Comparison of ENCODE assay signal across 8 cellular contexts in genomic region chr19:8412783-8413592, GRCh38. TPM values are rescaled to one million over a fixed set of nuclear protein-coding genes. Genes with fewer than 3 reads are reported as not detected.
DNase-seq lines count a peak whose midpoint lies in the region; ATAC-seq and TF ChIP-seq lines count a peak whose summit lies in the region.

Gene MARCHF2, plus strand, starts transcription at chr19:8413305. Its CDS starts 8,536 bp downstream, at chr19:8421841.

- DNase-seq in CD4-positive, CD25-positive, alpha-beta regulatory T cell, result peak; percentile 93 to 97 (median 93)
- DNase-seq in NCI-H748 treated with DMSO at 0.1 percent for 48 hours (lab: John Stamatoyannopoulos, UW) (peak; percentile 38), dermis blood vessel endothelial cell (peak; percentile 99), right lobe of liver (peak; percentile 97 to 99 (median 98))
- peak; percentile 90 to 98 for DNase-seq in activated CD4-positive, alpha-beta T cell treated with anti-CD3 and anti-CD28 coated beads, Interleukin-2, amount 50 U/mL, for 24 hours (ENCODE audit: low read depth in 1 of 2, low spot score in 1 of 2)
- DNase-seq in stimulated activated CD4-positive, alpha-beta T cell treated with anti-CD3 and anti-CD28 coated beads, Interleukin-4, amount 100 ng/mL, for 24 hours, result peak; percentile 95

- peak; percentile 79 for TF ChIP-seq POLR2A in right lobe of liver (IDR thresholded peaks at IDR 0.05)

- peak within 1 kb of the TSS; percentile 56 to 69 (median 64) for H3K27ac Mint-ChIP-seq in CD4-positive, CD25-positive, alpha-beta regulatory T cell

- no peaks in the 10 kb centered on the region for H3K9me3 Mint-ChIP-seq in CD4-positive, CD25-positive, alpha-beta regulatory T cell

- no peaks in the 10 kb centered on the region for H3K36me3 ChIP-seq in CD4-positive, CD25-positive, alpha-beta regulatory T cell (ENCODE audit: control insufficient read depth, insufficient read depth, low read length)
- no peaks in the 10 kb centered on the region for H3K36me3 ChIP-seq in right lobe of liver

- H3K4me3 Mint-ChIP-seq in CD4-positive, CD25-positive, alpha-beta regulatory T cell, result peak within 1 kb of the TSS; percentile 83 to 91 (median 84)

- H3K27me3 ChIP-seq in CD4-positive, CD25-positive, alpha-beta regulatory T cell (ENCODE audit: control insufficient read depth, insufficient read depth, low read length), result no peaks in the 10 kb centered on the region
- no peaks in the 10 kb centered on the region for H3K27me3 ChIP-seq in right lobe of liver

- TF ChIP-seq CTCF in right lobe of liver (IDR thresholded peaks at IDR 0.05), result peak; percentile 54 to 74 (median 73)

- no peaks in the 10 kb centered on the region for H3K36me3 Mint-ChIP-seq in CD4-positive, CD25-positive, alpha-beta regulatory T cell

- intact Hi-C loops in right lobe of liver (cut with DNase I), result no loop called here

- peak within 1 kb of the TSS; percentile 82 for H3K4me3 ChIP-seq in CD4-positive, CD25-positive, alpha-beta regulatory T cell (ENCODE audit: low read depth, low read length)
- peak within 1 kb of the TSS; percentile 74 to 96 (median 84) for H3K4me3 ChIP-seq in right lobe of liver

- H3K9me3 ChIP-seq in CD4-positive, CD25-positive, alpha-beta regulatory T cell (ENCODE audit: control insufficient read depth in 2 of 2, low read length in 2 of 2), result no peaks in the 10 kb centered on the region
- no peaks in the 10 kb centered on the region for H3K9me3 ChIP-seq in right lobe of liver

- peak; percentile 99 to 100 for ATAC-seq in CD4-positive, CD25-positive, alpha-beta regulatory T cell (ENCODE audit: low read depth in 2 of 2)
- ATAC-seq in GM19397 (IDR thresholded peaks at IDR 0.05; ENCODE audit: unreplicated experiment), result peak; percentile 100
- peak; percentile 98 for ATAC-seq in HG03565 (IDR thresholded peaks at IDR 0.05; ENCODE audit: unreplicated experiment)
- ATAC-seq in right lobe of liver, result peak; percentile 97 to 100 (median 98)

- no peak within 1 kb of the TSS for H3K27ac ChIP-seq in CD4-positive, CD25-positive, alpha-beta regulatory T cell (ENCODE audit: insufficient read depth, low read length, poor library complexity, severe bottlenecking)
- peak within 1 kb of the TSS in 2 of 3 donors; percentile 62 for H3K27ac ChIP-seq in right lobe of liver

- H3K4me1 ChIP-seq in CD4-positive, CD25-positive, alpha-beta regulatory T cell (ENCODE audit: control insufficient read depth, insufficient read depth, low read length, poor library complexity, severe bottlenecking), result peaks cover 10% of the 10 kb centered on the region
- H3K4me1 ChIP-seq in right lobe of liver, result peaks cover 0 to 11% (median 6%) of the 10 kb centered on the region in 4 donors

- H3K4me1 Mint-ChIP-seq in CD4-positive, CD25-positive, alpha-beta regulatory T cell, result peaks cover 4 to 12% (median 8%) of the 10 kb centered on the region in 4 donors

- 5% methylated on average over 20 of the region's 85 CpGs for WGBS in right lobe of liver (ENCODE audit: insufficient coverage, low coverage, low lambda C conversion rate, missing lambda C conversion rate)

- H3K27me3 Mint-ChIP-seq in CD4-positive, CD25-positive, alpha-beta regulatory T cell, result no peaks in the 10 kb centered on the region

RNA-seq across cellular contexts. Expression of gene MARCHF2, which starts in this region (rescaled TPM):
- total RNA-seq in CD4-positive, CD25-positive, alpha-beta regulatory T cell, result 42.2 TPM
- 10 to 100 TPM; 34.3 to 58.4 (median 52.9) TPM for polyA plus RNA-seq in CD4-positive, CD25-positive, alpha-beta regulatory T cell
- 165 and 247 TPM in 2 replicates for total RNA-seq in dermis blood vessel endothelial cell
- total RNA-seq in right lobe of liver, result 100 to 1,000 TPM in 2 of 6 experiments, 10 to 100 TPM in 4; 22.5 to 146 (median 32.3) TPM

Comparison
In these comparisons a context has a peak if more than half of its experiments do, and no peak if none do; other contexts are left out.
1. DNase-seq: peak in every context shown above with its lines; median percentile 99 in dermis blood vessel endothelial cell; 98 in right lobe of liver; 95 in stimulated activated CD4-positive, alpha-beta T cell treated with anti-CD3 and anti-CD28 coated beads, Interleukin-4, amount 100 ng/mL, for 24 hours; 94 in activated CD4-positive, alpha-beta T cell treated with anti-CD3 and anti-CD28 coated beads, Interleukin-2, amount 50 U/mL, for 24 hours; 93 in CD4-positive, CD25-positive, alpha-beta regulatory T cell; 38 in NCI-H748 treated with DMSO at 0.1 percent for 48 hours.